ENCODE assay signal across 14 cellular contexts in genomic region chr6:38589367-38589720, GRCh38. TPM values are rescaled to one million over a fixed set of nuclear protein-coding genes. Genes with fewer than 3 reads are reported as not detected.
DNase-seq lines count a peak whose midpoint lies in the region; ATAC-seq and TF ChIP-seq lines count a peak whose summit lies in the region.
"Had no signal": no experiment of that assay in that cellular context is flagged by ENCODE, and none has a peak within 500 bp of the region (broad histone marks: within the 10 kb centered on the region; RNA-seq: fewer than 3 reads in every experiment).

No MANE protein-coding gene starts in this region.

- CTCF ChIA-PET in RWPE1 (lab: Yijun Ruan, JAX): no interaction called here

- 92% methylated on average over 1 of the region's 1 CpG for WGBS in smooth muscle cell (ENCODE audit: low lambda C conversion rate)
- whole genome bisulfite sequencing in mesendoderm (ENCODE audit: extremely low coverage, insufficient coverage, low lambda C conversion rate): no CpG with 5 or more reads among the region's 1 CpG

- no peak overlapping the region for H3K4ac ChIP-seq in mesendoderm (ENCODE audit: low read depth, low read length)

- ATAC-seq in activated naive CD4-positive, alpha-beta T cell treated with anti-CD3 and anti-CD28 coated beads, Interleukin-2, amount 50 U/mL, for 72 hours: peak; percentile 40 to 55
- ATAC-seq in stimulated activated memory B cell treated with anti-CD40 and anti-IgM and Interleukin-4, amounts not matched to agents 10 μg/mL and 1 μg/mL and 100 μg/mL, for 72 hours: no peak

- H3K27me3 ChIP-seq in smooth muscle cell (ENCODE audit: low read depth): no peaks in the 10 kb centered on the region
- H3K27me3 ChIP-seq in mesendoderm (ENCODE audit: insufficient read depth, low read length, poor library complexity): no peaks in the 10 kb centered on the region
- H3K27me3 ChIP-seq: BE2C had no signal

- H2BK5ac ChIP-seq in mesendoderm (ENCODE audit: low read length): no peak overlapping the region

- no peak overlapping the region for H3K18ac ChIP-seq in mesendoderm (ENCODE audit: low read length)

- no peak for DNase-seq in activated naive CD4-positive, alpha-beta T cell treated with anti-CD3 and anti-CD28 coated beads, Interleukin-2, amount 50 U/mL, for 72 hours (ENCODE audit: low spot score in 2 of 2)
- no peak for DNase-seq in activated naive CD4-positive, alpha-beta T cell treated with anti-CD3 and anti-CD28 coated beads, Interleukin-2, amount 50 U/mL, for 16 hours
- DNase-seq in RWPE1 (ENCODE audit: low spot score): peak; percentile 10
- DNase-seq in epithelial cell of prostate (ENCODE audit: low read depth, low spot score): no peak
- no peak for DNase-seq in smooth muscle cell (lab: John Stamatoyannopoulos, UW; ENCODE audit: unreplicated experiment)
- DNase-seq in foreskin fibroblast: no peak
- no peak for DNase-seq in mesendoderm
- DNase-seq: 8988T; BE2C; CD4-positive, alpha-beta memory T cell; DMS79 treated with DMSO at 0.1 percent for 48 hours had no signal

- H3K36me3 ChIP-seq in smooth muscle cell (ENCODE audit: low read depth) (no peaks in the 10 kb centered on the region), mesendoderm (ENCODE audit: control insufficient read depth, insufficient read depth, low read length) (no peaks in the 10 kb centered on the region)
- H3K36me3 ChIP-seq: BE2C had no signal

- no peak overlapping the region for H4K8ac ChIP-seq in mesendoderm (ENCODE audit: low read depth, low read length)

- no peak overlapping the region for H2AK5ac ChIP-seq in mesendoderm (ENCODE audit: low read length)

- H3K27me3 Mint-ChIP-seq in stimulated activated memory B cell treated with anti-CD40 and anti-IgM and Interleukin-4, amounts not matched to agents 10 μg/mL and 1 μg/mL and 100 μg/mL, for 72 hours: no peaks in the 10 kb centered on the region
- H3K27me3 Mint-ChIP-seq: CD4-positive, alpha-beta memory T cell had no signal

- H3K9me3 ChIP-seq in smooth muscle cell (replicated peaks; ENCODE audit: low read depth): no peaks in the 10 kb centered on the region
- H3K9me3 ChIP-seq: BE2C had no signal

- no peak overlapping the region for H2BK120ac ChIP-seq in mesendoderm (ENCODE audit: low read depth, low read length)

- TF ChIP-seq CTCF in RWPE1 (conservative IDR thresholded peaks at IDR 0.05; ENCODE audit: low read depth) (no peak), smooth muscle cell (IDR thresholded peaks at IDR 0.05; ENCODE audit: borderline replicate concordance, insufficient read depth, poor library complexity, severe bottlenecking) (no peak), foreskin fibroblast (IDR thresholded peaks at IDR 0.05; ENCODE audit: low read depth, low read length) (no peak)

- no peaks in the 10 kb centered on the region for H4K20me1 ChIP-seq in smooth muscle cell (ENCODE audit: low read depth)

- H3K4me1 ChIP-seq in smooth muscle cell (ENCODE audit: low read depth) (no peaks in the 10 kb centered on the region), mesendoderm (ENCODE audit: control insufficient read depth, low read depth, low read length) (no peaks in the 10 kb centered on the region)

- H3K4me1 Mint-ChIP-seq in stimulated activated memory B cell treated with anti-CD40 and anti-IgM and Interleukin-4, amounts not matched to agents 10 μg/mL and 1 μg/mL and 100 μg/mL, for 72 hours: no peaks in the 10 kb centered on the region

- H3K27ac ChIP-seq in RWPE1: no peak overlapping the region
- peak overlapping the region; percentile 41 for H3K27ac ChIP-seq in epithelial cell of prostate
- peak overlapping the region; percentile 57 for H3K27ac ChIP-seq in smooth muscle cell (ENCODE audit: low read depth)
- H3K27ac ChIP-seq in mesendoderm (ENCODE audit: low read depth, low read length): no peak overlapping the region
- H3K27ac ChIP-seq: C4-2B had no signal

- H3K27ac Mint-ChIP-seq in activated naive CD4-positive, alpha-beta T cell treated with anti-CD3 and anti-CD28 coated beads, Interleukin-2, amount 50 U/mL, for 72 hours: no peak overlapping the region
- no peak overlapping the region for H3K27ac Mint-ChIP-seq in stimulated activated memory B cell treated with anti-CD40 and anti-IgM and Interleukin-4, amounts not matched to agents 10 μg/mL and 1 μg/mL and 100 μg/mL, for 72 hours
- H3K27ac Mint-ChIP-seq: CD4-positive, alpha-beta memory T cell; HFFc6 had no signal

- H3K9ac ChIP-seq in smooth muscle cell (ENCODE audit: low read depth) (no peak overlapping the region), mesendoderm (ENCODE audit: low read length) (no peak overlapping the region)

- POLR2A ChIA-PET in RWPE1 (lab: Yijun Ruan, JAX; ENCODE audit: low non-redundant PET): no interaction called here

- H3K4me3 ChIP-seq in smooth muscle cell (no peak overlapping the region), foreskin fibroblast (ENCODE audit: low read depth in 1 of 2, low read length in 2 of 2) (no peak overlapping the region), mesendoderm (ENCODE audit: low read length) (no peak overlapping the region)

- H3K79me2 ChIP-seq in smooth muscle cell (ENCODE audit: low read depth): no peaks in the 10 kb centered on the region
- no peaks in the 10 kb centered on the region for H3K79me2 ChIP-seq in mesendoderm (ENCODE audit: control insufficient read depth, insufficient read depth, low read length)

- H3K56ac ChIP-seq in mesendoderm (ENCODE audit: low read length): no peak overlapping the region

- no peak overlapping the region for H3K4me3 Mint-ChIP-seq in stimulated activated memory B cell treated with anti-CD40 and anti-IgM and Interleukin-4, amounts not matched to agents 10 μg/mL and 1 μg/mL and 100 μg/mL, for 72 hours
- H3K4me3 Mint-ChIP-seq: CD4-positive, alpha-beta memory T cell; HFFc6 had no signal

- peaks cover 0 to 11% of the 10 kb centered on the region in 2 donors for H3K36me3 Mint-ChIP-seq in activated naive CD4-positive, alpha-beta T cell treated with anti-CD3 and anti-CD28 coated beads, Interleukin-2, amount 50 U/mL, for 72 hours
- peaks cover 18% of the 10 kb centered on the region for H3K36me3 Mint-ChIP-seq in stimulated activated memory B cell treated with anti-CD40 and anti-IgM and Interleukin-4, amounts not matched to agents 10 μg/mL and 1 μg/mL and 100 μg/mL, for 72 hours

- H3K79me1 ChIP-seq in mesendoderm (ENCODE audit: low read length): no peaks in the 10 kb centered on the region

- H2AFZ ChIP-seq in smooth muscle cell (ENCODE audit: low read depth): no peak overlapping the region

- no peak overlapping the region for H3K4me2 ChIP-seq in smooth muscle cell
- no peak overlapping the region for H3K4me2 ChIP-seq in mesendoderm (ENCODE audit: low read length)

- H3F3A ChIP-seq in smooth muscle cell (ENCODE audit: low read depth): no peaks in the 10 kb centered on the region

- H3K9me3 Mint-ChIP-seq in activated naive CD4-positive, alpha-beta T cell treated with anti-CD3 and anti-CD28 coated beads, Interleukin-2, amount 50 U/mL, for 72 hours: no peaks in the 10 kb centered on the region
- no peaks in the 10 kb centered on the region for H3K9me3 Mint-ChIP-seq in stimulated activated memory B cell treated with anti-CD40 and anti-IgM and Interleukin-4, amounts not matched to agents 10 μg/mL and 1 μg/mL and 100 μg/mL, for 72 hours
- H3K9me3 Mint-ChIP-seq: CD4-positive, alpha-beta memory T cell; HFFc6 had no signal

- no peak overlapping the region for H3K23ac ChIP-seq in mesendoderm (ENCODE audit: low read length)

- H4K5ac ChIP-seq in mesendoderm (ENCODE audit: low read length): no peak overlapping the region

- no peak overlapping the region for H2BK15ac ChIP-seq in mesendoderm (replicated peaks; ENCODE audit: low read depth)

RNA-seq across cellular contexts. Expression of gene BTBD9, which starts 50.4 kb away (rescaled TPM):
- total RNA-seq in activated naive CD4-positive, alpha-beta T cell treated with anti-CD3 and anti-CD28 coated beads, Interleukin-2, amount 50 U/mL, for 72 hours: 10 to 100 TPM; 10.5 to 18.8 TPM
- 12.5 and 15.4 TPM in 2 replicates for total RNA-seq in smooth muscle cell
- 5.6 and 7.0 TPM in 2 replicates for polyA plus RNA-seq in smooth muscle cell
- 1.9 TPM for polyA plus RNA-seq in mesendoderm (2013, experiment 1 of 2)
- 1.9 TPM for polyA plus RNA-seq in mesendoderm (2013, experiment 2 of 2)

Comparison
In these comparisons a context has a peak if more than half of its experiments do, and no peak if none do; other contexts are left out.
1. H3K27ac ChIP-seq: peak in epithelial cell of prostate (single experiment) and smooth muscle cell (single experiment); none in RWPE1 (single experiment) and mesendoderm (single experiment).